In genomic region chr9:17068671-17069070, GRCh38 we compare ENCODE assay signal across 23 cellular contexts.
"Had no signal": no experiment of that assay in that cellular context is flagged by ENCODE, and none has a peak within 500 bp of the region (broad histone marks: within the 10 kb centered on the region; RNA-seq: fewer than 3 reads in every experiment).

No MANE protein-coding gene starts in this region.

- H3K27me3 Mint-ChIP-seq: activated CD4-positive, alpha-beta T cell treated with anti-CD3 and anti-CD28 coated beads for 36 hours; activated naive CD4-positive, alpha-beta T cell treated with anti-CD3 and anti-CD28 coated beads, Interleukin-2, amount 10 ng/mL, durations not matched to agents 7 days and 5 days; activated T-cell treated with anti-CD3 and anti-CD28 coated beads, Interleukin-2, amount 50 U/mL, for 24 hours; T-helper 17 cell had no signal

- H3K27ac ChIP-seq: colonic mucosa, esophagus muscularis mucosa, ovary, prostate gland, spleen, thoracic aorta had no signal

- H3K4me1 ChIP-seq: colonic mucosa, esophagus muscularis mucosa, prostate gland, spleen had no signal

- ATAC-seq: activated CD4-positive, alpha-beta T cell treated with anti-CD3 and anti-CD28 coated beads for 36 hours; left ventricle myocardium superior; natural killer cell; T-helper 17 cell had no signal

- H3K36me3 Mint-ChIP-seq: activated naive CD4-positive, alpha-beta T cell treated with anti-CD3 and anti-CD28 coated beads, Interleukin-2, amount 10 ng/mL, durations not matched to agents 7 days and 5 days; mesothelial cell of epicardium; natural killer cell; type B pancreatic cell had no signal

- H3K9me3 Mint-ChIP-seq: mesothelial cell of epicardium, natural killer cell had no signal

- H3K4me3 Mint-ChIP-seq: activated CD4-positive, alpha-beta T cell treated with anti-CD3 and anti-CD28 coated beads for 36 hours; activated naive CD4-positive, alpha-beta T cell treated with anti-CD3 and anti-CD28 coated beads, Interleukin-2, amount 10 ng/mL, durations not matched to agents 7 days and 5 days; activated T-cell treated with anti-CD3 and anti-CD28 coated beads, Interleukin-2, amount 50 U/mL, for 24 hours; mesothelial cell of epicardium; natural killer cell; T-helper 17 cell; type B pancreatic cell had no signal

- DNase-seq: activated CD4-positive, alpha-beta T cell treated with anti-CD3 and anti-CD28 coated beads for 36 hours; activated CD4-positive, alpha-beta T cell treated with anti-CD3 and anti-CD28 coated beads, Interleukin-2, amount 50 U/mL, for 4 hours; activated CD8-positive, alpha-beta memory T cell treated with anti-CD3 and anti-CD28 coated beads for 24 hours; activated CD8-positive, alpha-beta memory T cell treated with anti-CD3 and anti-CD28 coated beads, Interleukin-2, amount 50 U/mL, for 4 hours; activated effector memory CD4-positive, alpha-beta T cell treated with Interleukin-2 at 50 U/mL for 16 hours; activated naive CD4-positive, alpha-beta T cell treated with anti-CD3 and anti-CD28 coated beads, Interleukin-2, amount 10 ng/mL, durations not matched to agents 7 days and 5 days; activated T-cell treated with anti-CD3 and anti-CD28 coated beads, Interleukin-2, amount 50 U/mL, for 24 hours; amygdala; colonic mucosa; hippocampal formation; left ventricle myocardium superior; mammary epithelial cell; natural killer cell; ovary; spleen; stimulated activated CD4-positive, alpha-beta T cell treated with anti-CD3 and anti-CD28 coated beads, Interleukin-4, amount 100 ng/mL, for 1 hour; stimulated activated naive CD4-positive, alpha-beta T cell treated with Interleukin-2 at 50 U/mL for 16 hours; T-helper 17 cell had no signal

- H3K27me3 ChIP-seq: colonic mucosa, esophagus muscularis mucosa, ovary, spleen had no signal

- H3K9me3 ChIP-seq: colonic mucosa, esophagus muscularis mucosa, ovary, prostate gland, spleen, thoracic aorta had no signal

- H3K36me3 ChIP-seq: colonic mucosa, esophagus muscularis mucosa, ovary, prostate gland, spleen, thoracic aorta had no signal

- H3K27ac Mint-ChIP-seq: activated CD4-positive, alpha-beta T cell treated with anti-CD3 and anti-CD28 coated beads for 36 hours; activated naive CD4-positive, alpha-beta T cell treated with anti-CD3 and anti-CD28 coated beads, Interleukin-2, amount 10 ng/mL, durations not matched to agents 7 days and 5 days; activated T-cell treated with anti-CD3 and anti-CD28 coated beads, Interleukin-2, amount 50 U/mL, for 24 hours; mesothelial cell of epicardium; natural killer cell; T-helper 17 cell; type B pancreatic cell had no signal

- H3K4me1 Mint-ChIP-seq: activated CD4-positive, alpha-beta T cell treated with anti-CD3 and anti-CD28 coated beads for 36 hours; activated naive CD4-positive, alpha-beta T cell treated with anti-CD3 and anti-CD28 coated beads, Interleukin-2, amount 10 ng/mL, durations not matched to agents 7 days and 5 days; mesothelial cell of epicardium; T-helper 17 cell had no signal

- H3K4me3 ChIP-seq: colonic mucosa, esophagus muscularis mucosa, ovary, prostate gland, spleen, thoracic aorta had no signal
